Comparison of ENCODE assay signal across 14 cellular contexts in the genomic region with DNA sequence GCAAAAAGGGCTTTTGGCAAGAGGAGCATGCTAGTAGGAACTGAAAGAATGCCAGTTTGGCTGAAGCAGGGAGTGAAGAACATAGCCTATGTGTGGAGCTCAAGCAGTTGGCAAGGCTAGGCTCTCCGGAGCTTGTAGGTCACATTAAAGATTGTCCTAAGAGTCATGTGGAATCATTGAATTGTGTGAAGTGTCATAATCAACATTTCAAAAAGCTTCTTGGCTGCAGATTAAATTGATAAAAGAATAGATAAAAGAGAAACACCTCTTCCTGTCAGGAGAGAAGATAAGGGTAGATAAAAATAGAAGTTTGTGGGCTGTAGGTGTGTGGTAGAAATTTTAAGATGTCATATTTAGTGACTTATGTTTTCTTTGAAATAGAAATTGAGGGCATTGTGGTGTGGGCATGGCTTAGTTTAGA. TPM values are rescaled to one million over a fixed set of nuclear protein-coding genes. Genes with fewer than 3 reads are reported as not detected.
DNase-seq lines count a peak whose midpoint lies in the region; ATAC-seq and TF ChIP-seq lines count a peak whose summit lies in the region.
"Had no signal": no experiment of that assay in that cellular context is flagged by ENCODE, and none has a peak within 500 bp of the region (broad histone marks: within the 10 kb centered on the region; RNA-seq: fewer than 3 reads in every experiment).

No MANE protein-coding gene starts in this region.

- peak overlapping the region; percentile 88 for H3K27ac Mint-ChIP-seq in T-helper 17 cell
- H3K27ac Mint-ChIP-seq in stimulated activated naive CD8-positive, alpha-beta T cell treated with anti-CD3 and anti-CD28 coated beads, Interleukin-15, Interleukin-2, amounts not matched to agents 100 ng/mL and 50 ng/mL, for 24 hours, result peak overlapping the region; percentile 1
- H3K27ac Mint-ChIP-seq: WTC11 had no signal

- no peak for TF ChIP-seq POLR2A in spleen (IDR thresholded peaks at IDR 0.05)

- TF ChIP-seq CTCF in choroid plexus epithelial cell (conservative IDR thresholded peaks at IDR 0.05; ENCODE audit: low read depth, low read length), result no peak
- TF ChIP-seq CTCF in spleen (IDR thresholded peaks at IDR 0.05 in 8 of 11, conservative IDR thresholded peaks at IDR 0.05 in 3 of 11), result no peak

- H3K4me3 ChIP-seq in choroid plexus epithelial cell (ENCODE audit: low read depth, low read length) (no peak overlapping the region), spleen (no peak overlapping the region)
- H3K4me3 ChIP-seq: BLaER1 treated with 17β-estradiol and CSF1 and Interleukin-3, amounts not matched to agents 10 nM and 100 nM; SK-N-MC; upper lobe of right lung had no signal

- no peak overlapping the region for H3K27ac ChIP-seq in spleen
- H3K27ac ChIP-seq: BLaER1 treated with 17β-estradiol and CSF1 and Interleukin-3, amounts not matched to agents 10 nM and 100 nM; SK-N-MC; upper lobe of right lung had no signal

- WGBS in spleen, 5 donors, result 43 to 64% (median 59%) methylated on average over 1 of the region's 1 CpG

- peaks cover 0 to 13% (median 5%) of the 10 kb centered on the region in 6 donors for H3K4me1 ChIP-seq in spleen
- H3K4me1 ChIP-seq: upper lobe of right lung had no signal

- no peaks in the 10 kb centered on the region for H3K27me3 Mint-ChIP-seq in T-helper 17 cell
- no peaks in the 10 kb centered on the region for H3K27me3 Mint-ChIP-seq in stimulated activated naive CD8-positive, alpha-beta T cell treated with anti-CD3 and anti-CD28 coated beads, Interleukin-15, Interleukin-2, amounts not matched to agents 100 ng/mL and 50 ng/mL, for 24 hours

- H3K4me1 Mint-ChIP-seq in T-helper 17 cell, result peaks cover 33% of the 10 kb centered on the region
- peaks cover 45% of the 10 kb centered on the region for H3K4me1 Mint-ChIP-seq in stimulated activated naive CD8-positive, alpha-beta T cell treated with anti-CD3 and anti-CD28 coated beads, Interleukin-15, Interleukin-2, amounts not matched to agents 100 ng/mL and 50 ng/mL, for 24 hours (ENCODE audit: low read depth)

- H3K4me3 Mint-ChIP-seq in T-helper 17 cell, result peak overlapping the region; percentile 75
- no peak overlapping the region for H3K4me3 Mint-ChIP-seq in stimulated activated naive CD8-positive, alpha-beta T cell treated with anti-CD3 and anti-CD28 coated beads, Interleukin-15, Interleukin-2, amounts not matched to agents 100 ng/mL and 50 ng/mL, for 24 hours
- H3K4me3 Mint-ChIP-seq: WTC11 had no signal

- no peaks in the 10 kb centered on the region for H3K27me3 ChIP-seq in spleen (replicated peaks in 1 of 7)
- H3K27me3 ChIP-seq: BLaER1 treated with 17β-estradiol and CSF1 and Interleukin-3, amounts not matched to agents 10 nM and 100 nM; upper lobe of right lung had no signal

- H3K9me3 ChIP-seq in T-helper 17 cell (ENCODE audit: control insufficient read depth, low read length, poor library complexity, severe bottlenecking) (no peaks in the 10 kb centered on the region), spleen (no peaks in the 10 kb centered on the region)
- H3K9me3 ChIP-seq: BLaER1 treated with 17β-estradiol and CSF1 and Interleukin-3, amounts not matched to agents 10 nM and 100 nM; upper lobe of right lung had no signal

- DNase-seq in Right ventricle myocardium superior, result no peak
- no peak for DNase-seq in cardiac septum (ENCODE audit: low spot score)
- no peak for DNase-seq in T-helper 17 cell
- DNase-seq in choroid plexus epithelial cell (ENCODE audit: low read depth), result peak; percentile 15
- no peak for DNase-seq in spleen
- no peak for DNase-seq in HK-2 (ENCODE audit: unreplicated experiment)
- DNase-seq: activated effector memory CD4-positive, alpha-beta T cell treated with anti-CD3 and anti-CD28 coated beads, Interleukin-2, amount 50 U/mL, for 16 hours; NCI-H2107; stimulated activated CD4-positive, alpha-beta T cell treated with anti-CD3 and anti-CD28 coated beads, Interleukin-1b, Interleukin-23, amount 100 ng/mL, for 48 hours; upper lobe of right lung had no signal

- ATAC-seq in Right ventricle myocardium superior (ENCODE audit: poor library complexity) (peak; percentile 55), T-helper 17 cell (peak; percentile 65)
- ATAC-seq: upper lobe of right lung, WTC11 had no signal

- intact Hi-C loops in Right ventricle myocardium superior (cut with DNase I) (no loop called here), cardiac septum (cut with DNase I) (no loop called here), spleen (cut with DNase I; ENCODE audit: low total_unique reads) (no loop called here)

- H3K9me3 Mint-ChIP-seq in stimulated activated naive CD8-positive, alpha-beta T cell treated with anti-CD3 and anti-CD28 coated beads, Interleukin-15, Interleukin-2, amounts not matched to agents 100 ng/mL and 50 ng/mL, for 24 hours, result no peaks in the 10 kb centered on the region
- H3K9me3 Mint-ChIP-seq: WTC11 had no signal

- peaks cover 0 to 13% (median 4%) of the 10 kb centered on the region in 6 donors for H3K36me3 ChIP-seq in spleen

- H3K36me3 Mint-ChIP-seq in T-helper 17 cell (ENCODE audit: low read depth), result no peaks in the 10 kb centered on the region
- H3K36me3 Mint-ChIP-seq in stimulated activated naive CD8-positive, alpha-beta T cell treated with anti-CD3 and anti-CD28 coated beads, Interleukin-15, Interleukin-2, amounts not matched to agents 100 ng/mL and 50 ng/mL, for 24 hours (ENCODE audit: low read depth), result peaks cover 31% of the 10 kb centered on the region

RNA-seq across cellular contexts. Expression of gene CPSF6, which starts 36.1 kb away (rescaled TPM):
- total RNA-seq in Right ventricle myocardium superior (29.3 TPM), cardiac septum (35.4 TPM), T-helper 17 cell (10 to 100 TPM; 85.4 to 87.3 TPM), spleen (10 to 100 TPM; 47.5 to 75.7 (median 66.2) TPM)
- 10 to 100 TPM; 16.9 to 25.7 (median 18.6) TPM for polyA plus RNA-seq in spleen
